ENCODE assay signal across 16 cellular contexts in the genomic region with DNA sequence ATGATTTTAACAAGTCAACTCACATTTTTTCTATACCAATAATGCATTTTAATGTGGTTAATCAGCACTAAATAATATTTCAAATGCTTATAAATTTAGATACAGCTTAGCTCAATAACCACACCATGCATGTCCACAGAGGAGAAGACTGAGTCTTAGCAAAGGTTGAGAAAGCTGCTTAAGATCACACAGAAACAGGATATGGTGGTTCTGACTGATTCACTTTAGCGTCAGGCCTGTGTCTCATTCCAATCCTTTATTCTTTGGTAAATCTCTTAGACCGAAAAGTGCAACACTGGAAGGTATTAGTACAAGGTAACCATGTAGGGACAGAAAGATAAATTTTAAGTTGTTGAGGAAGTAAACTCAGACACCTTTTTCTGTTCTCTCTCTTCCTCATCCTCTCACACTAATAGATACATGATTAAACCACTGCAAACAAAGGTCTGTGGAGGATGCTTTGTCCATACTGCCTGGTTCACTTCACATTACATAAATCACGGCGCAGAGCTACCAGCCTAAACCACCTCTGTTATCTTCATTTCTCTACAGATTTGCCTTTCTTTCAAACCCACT.
DNase-seq lines count a peak whose midpoint lies in the region; ATAC-seq and TF ChIP-seq lines count a peak whose summit lies in the region.
"Had no signal": no experiment of that assay in that cellular context is flagged by ENCODE, and none has a peak within 500 bp of the region (broad histone marks: within the 10 kb centered on the region; RNA-seq: fewer than 3 reads in every experiment).

No MANE protein-coding gene starts in this region.

- 94 to 95% methylated on average over 4 of the region's 4 CpGs for WGBS in body of pancreas, 2 donors
- WGBS in transverse colon (ENCODE audit: low coverage in 1 of 2), 2 donors: 83 to 87% methylated on average over 4 of the region's 4 CpGs

- H3K4me2 ChIP-seq in Karpas-422 (ENCODE audit: low read depth, low read length, poor library complexity, severe bottlenecking): peak overlapping the region; percentile 27

- peaks cover 5% of the 10 kb centered on the region for H3K4me1 Mint-ChIP-seq in CD14-positive monocyte

- no peaks in the 10 kb centered on the region for H3K9me3 ChIP-seq in Karpas-422 (ENCODE audit: low read length)
- H3K9me3 ChIP-seq in body of pancreas: no peaks in the 10 kb centered on the region
- H3K9me3 ChIP-seq in transverse colon: no peaks in the 10 kb centered on the region
- H3K9me3 ChIP-seq: mucosa of descending colon, testis had no signal

- no peaks in the 10 kb centered on the region for H3K9me2 ChIP-seq in Karpas-422 (replicated peaks; ENCODE audit: insufficient read depth, low read length)

- in situ Hi-C loops in transverse colon (cut with MboI; ENCODE audit: low pct_ligation_motif_present in 1 of 4, low pct_unique_long_range_greater_than_20kb in 1 of 4, low sequenced_read_pairs in 3 of 4): no loop called here

- no peak for TF ChIP-seq CTCF in CD14-positive monocyte (IDR thresholded peaks at IDR 0.05)
- TF ChIP-seq CTCF in body of pancreas (IDR thresholded peaks at IDR 0.05): no peak
- TF ChIP-seq CTCF in transverse colon (IDR thresholded peaks at IDR 0.05): no peak

- no peak for TF ChIP-seq EP300 in transverse colon (IDR thresholded peaks at IDR 0.05; ENCODE audit: low read depth)

- H2AFZ ChIP-seq in Karpas-422 (ENCODE audit: low read length): no peak overlapping the region

- H3K4me1 ChIP-seq in Karpas-422 (ENCODE audit: low read length): peaks cover 35% of the 10 kb centered on the region
- H3K4me1 ChIP-seq in body of pancreas: no peaks in the 10 kb centered on the region
- H3K4me1 ChIP-seq in transverse colon: no peaks in the 10 kb centered on the region
- H3K4me1 ChIP-seq: testis had no signal

- DNase-seq in CD14-positive monocyte (ENCODE audit: low spot score): no peak
- DNase-seq in Karpas-422: peak; percentile 52
- no peak for DNase-seq in body of pancreas
- DNase-seq in superior temporal gyrus (ENCODE audit: extremely low spot score): no peak
- DNase-seq in NCI-H345 treated with DMSO at 0.1 percent for 48 hours (lab: John Stamatoyannopoulos, UW; ENCODE audit: unreplicated experiment): no peak
- no peak for DNase-seq in transverse colon
- DNase-seq: head of caudate nucleus, mucosa of descending colon, NCI-H1105, NCI-H2227 treated with DMSO at 0.1 percent for 48 hours, testis had no signal

- H3K9me3 Mint-ChIP-seq in CD14-positive monocyte: no peaks in the 10 kb centered on the region
- H3K9me3 Mint-ChIP-seq: IgD-negative memory B cell had no signal

- H3K9ac ChIP-seq in Karpas-422 (ENCODE audit: low read length): peak overlapping the region; percentile 25; the same call in 1 of the 2 replicates

- H3K4me3 Mint-ChIP-seq in CD14-positive monocyte: no peak overlapping the region
- H3K4me3 Mint-ChIP-seq: activated naive CD8-positive, alpha-beta T cell; IgD-negative memory B cell had no signal

- TF ChIP-seq POLR2A in body of pancreas (IDR thresholded peaks at IDR 0.05): no peak
- no peak for TF ChIP-seq POLR2A in transverse colon (IDR thresholded peaks at IDR 0.05)

- no peaks in the 10 kb centered on the region for H3K36me3 ChIP-seq in Karpas-422 (ENCODE audit: insufficient read depth, low read length)
- H3K36me3 ChIP-seq in body of pancreas (replicated peaks in 1 of 2; ENCODE audit: insufficient read depth in 1 of 2, low read depth in 2 of 2): no peaks in the 10 kb centered on the region
- H3K36me3 ChIP-seq in transverse colon: no peaks in the 10 kb centered on the region

- ATAC-seq in GM19023 (IDR thresholded peaks at IDR 0.05; ENCODE audit: unreplicated experiment) (peak; percentile 67), HG02798 (IDR thresholded peaks at IDR 0.05; ENCODE audit: poor library complexity, unreplicated experiment) (peak; percentile 51), body of pancreas (no peak)
- ATAC-seq: mucosa of descending colon had no signal

- peaks cover 27% of the 10 kb centered on the region for H3K79me2 ChIP-seq in Karpas-422 (ENCODE audit: low read length)

- intact Hi-C loops in CD14-positive monocyte (cut with micrococcal nuclease): no loop called here
- intact Hi-C loops in body of pancreas (cut with DNase I): no loop called here
- intact Hi-C loops in transverse colon (cut with DNase I; ENCODE audit: low total_unique reads): no loop called here

- H4K20me1 ChIP-seq in Karpas-422 (ENCODE audit: insufficient read depth, low read depth, low read length): no peaks in the 10 kb centered on the region

- peak overlapping the region; percentile 67 for H3K27ac ChIP-seq in Karpas-422 (ENCODE audit: low read length)
- no peak overlapping the region for H3K27ac ChIP-seq in body of pancreas
- H3K27ac ChIP-seq in transverse colon: no peak overlapping the region
- H3K27ac ChIP-seq: SK-N-MC, testis had no signal

- 0 out of 2 replicates have a peak overlapping the region, but pooled peaks have one; percentile 5 for H3K4me3 ChIP-seq in Karpas-422 (ENCODE audit: low read length)
- H3K4me3 ChIP-seq in body of pancreas: no peak overlapping the region
- H3K4me3 ChIP-seq in transverse colon: no peak overlapping the region
- H3K4me3 ChIP-seq: mucosa of descending colon, SK-N-MC, testis had no signal

- H3K27me3 Mint-ChIP-seq in CD14-positive monocyte (ENCODE audit: low read depth in 3 of 3): no peaks in the 10 kb centered on the region
- H3K27me3 Mint-ChIP-seq: activated naive CD8-positive, alpha-beta T cell; IgD-negative memory B cell had no signal

- H3K27ac Mint-ChIP-seq in CD14-positive monocyte: peak overlapping the region in 5 of 7 donors; percentile 1 to 72 (median 21)
- H3K27ac Mint-ChIP-seq: activated naive CD8-positive, alpha-beta T cell; IgD-negative memory B cell had no signal

- peaks cover 24 to 30% of the 10 kb centered on the region in 2 donors for H3K36me3 Mint-ChIP-seq in CD14-positive monocyte
- H3K36me3 Mint-ChIP-seq: IgD-negative memory B cell had no signal

- H3K27me3 ChIP-seq in Karpas-422 (ENCODE audit: low read length) (no peaks in the 10 kb centered on the region), body of pancreas (no peaks in the 10 kb centered on the region), transverse colon (no peaks in the 10 kb centered on the region)
- H3K27me3 ChIP-seq: testis had no signal
